ENCODE assay signal across 20 cellular contexts in genomic region chr1:216599851-216600250, GRCh38.
A peak's percentile ranks its signal among the peaks of the same experiment; 100 is the strongest.
DNase-seq lines count a peak whose midpoint lies in the region; ATAC-seq and TF ChIP-seq lines count a peak whose summit lies in the region.
"Had no signal": no experiment of that assay in that cellular context is flagged by ENCODE, and none has a peak within 500 bp of the region (broad histone marks: within the 10 kb centered on the region; RNA-seq: fewer than 3 reads in every experiment).

No MANE protein-coding gene starts in this region.

- no peak overlapping the region for H3K14ac ChIP-seq in neuronal stem cell (ENCODE audit: low read length)

- WGBS in neuronal stem cell (ENCODE audit: extremely low coverage in 2 of 2, insufficient read length in 2 of 2, insufficient replicate concordance in 1 of 2), 2 donors, result no CpG with 5 or more reads among the region's 6 CpGs

- H3K4ac ChIP-seq in neuronal stem cell (ENCODE audit: low read length), result no peak overlapping the region

- H3K4me2 ChIP-seq in neuronal stem cell (ENCODE audit: insufficient read depth, low read length, poor library complexity, severe bottlenecking), result no peak overlapping the region

- H3K9me3 ChIP-seq in right atrium auricular region, result no peaks in the 10 kb centered on the region
- no peaks in the 10 kb centered on the region for H3K9me3 ChIP-seq in neuronal stem cell (replicated peaks in 1 of 2; ENCODE audit: control insufficient read depth in 2 of 2, insufficient read depth in 1 of 2, low read depth in 1 of 2, low read length in 2 of 2)
- H3K9me3 ChIP-seq: testis had no signal

- peak overlapping the region; percentile 96 for H2AFZ ChIP-seq in neuronal stem cell (ENCODE audit: low read length)

- H3K9ac ChIP-seq in neuronal stem cell (ENCODE audit: low read depth, low read length, poor library complexity), result no peak overlapping the region

- no peak overlapping the region for H2BK5ac ChIP-seq in neuronal stem cell (ENCODE audit: low read length)

- H3K36me3 ChIP-seq in right atrium auricular region (no peaks in the 10 kb centered on the region), neuronal stem cell (replicated peaks in 1 of 2; ENCODE audit: control insufficient read depth in 2 of 2, insufficient read depth in 2 of 2, low read length in 2 of 2) (no peaks in the 10 kb centered on the region)

- TF ChIP-seq CTCF in right atrium auricular region (IDR thresholded peaks at IDR 0.05), result no peak
- TF ChIP-seq CTCF in dorsolateral prefrontal cortex (IDR thresholded peaks at IDR 0.05 in 54 of 56, conservative IDR thresholded peaks at IDR 0.05 in 2 of 56; ENCODE audit: low read depth in 1 of 56, partially characterized antibody in 56 of 56), result no peak

- no peak for ATAC-seq in left ventricle myocardium superior
- no peak for ATAC-seq in GM21526 (IDR thresholded peaks at IDR 0.05; ENCODE audit: low FRiP score, unreplicated experiment)
- no peak for ATAC-seq in HG02973 (IDR thresholded peaks at IDR 0.05; ENCODE audit: unreplicated experiment)
- no peak for ATAC-seq in HG03135 (IDR thresholded peaks at IDR 0.05; ENCODE audit: unreplicated experiment)
- ATAC-seq: activated naive CD4-positive, alpha-beta T cell treated with anti-CD3 and anti-CD28 coated beads, Interleukin-2, amount 50 U/mL, for 72 hours had no signal

- H3K27ac ChIP-seq in right atrium auricular region (peak overlapping the region; percentile 92 to 94), dorsolateral prefrontal cortex (peak overlapping the region in 51 of 59 donors; percentile 10 to 99 (median 97)), neuronal stem cell (replicated peaks; ENCODE audit: low read length) (peak overlapping the region; percentile 90)
- H3K27ac ChIP-seq: foreskin keratinocyte had no signal

- no peak overlapping the region for H3K23ac ChIP-seq in neuronal stem cell (ENCODE audit: low read depth, low read length, poor library complexity)

- H3K27me3 ChIP-seq in right atrium auricular region, result no peaks in the 10 kb centered on the region
- H3K27me3 ChIP-seq in dorsolateral prefrontal cortex, result no peaks in the 10 kb centered on the region
- no peaks in the 10 kb centered on the region for H3K27me3 ChIP-seq in neuronal stem cell (ENCODE audit: control insufficient read depth in 3 of 3, insufficient read depth in 3 of 3, low read depth in 1 of 3, low read length in 3 of 3)
- H3K27me3 ChIP-seq: foreskin keratinocyte, testis had no signal

- H3K79me1 ChIP-seq in neuronal stem cell (ENCODE audit: low read depth, low read length), result no peaks in the 10 kb centered on the region

- H3K4me1 ChIP-seq in right atrium auricular region, result peaks cover 0 to 14% of the 10 kb centered on the region in 2 donors
- peaks cover 11 to 14% of the 10 kb centered on the region in 2 donors for H3K4me1 ChIP-seq in neuronal stem cell (ENCODE audit: control insufficient read depth in 2 of 2, insufficient read depth in 1 of 2, low read depth in 1 of 2, low read length in 2 of 2)
- H3K4me1 ChIP-seq: foreskin keratinocyte, testis had no signal

- DNase-seq in right atrium auricular region (ENCODE audit: low spot score), result no peak
- no peak for DNase-seq in left ventricle myocardium superior
- DNase-seq in dorsolateral prefrontal cortex, result no peak
- DNase-seq in neuronal stem cell (ENCODE audit: low spot score), result peak; percentile 42
- DNase-seq in AG08396 (ENCODE audit: low spot score), result no peak
- DNase-seq: activated CD4-positive, CD25-positive, alpha-beta regulatory T cell treated with anti-CD3 and anti-CD28 coated beads, Interleukin-2, amount 50 U/mL, for 72 hours; caudate nucleus; effector memory CD4-positive, alpha-beta T cell; foreskin keratinocyte; NCI-H146; NCI-H526 treated with DMSO at 0.1 percent for 48 hours; posterior cingulate gyrus; RPMI8226; stimulated activated CD4-positive, alpha-beta T cell treated with anti-CD3 and anti-CD28 coated beads, Interleukin-1b, Interleukin-23, amount 100 ng/mL, for 48 hours; T-helper 2 cell; testis had no signal

- no peak overlapping the region for H4K8ac ChIP-seq in neuronal stem cell (ENCODE audit: low read depth, low read length)

- H2AK5ac ChIP-seq in neuronal stem cell (ENCODE audit: low read depth, low read length), result no peak overlapping the region

- H2BK15ac ChIP-seq in neuronal stem cell (ENCODE audit: low read length), result no peak overlapping the region

- no peak overlapping the region for H4K91ac ChIP-seq in neuronal stem cell (ENCODE audit: low read depth, low read length, poor library complexity)

- H2BK120ac ChIP-seq in neuronal stem cell (ENCODE audit: low read depth, low read length), result no peak overlapping the region

- H3K18ac ChIP-seq in neuronal stem cell (ENCODE audit: low read length), result no peak overlapping the region

- no peak overlapping the region for H2BK12ac ChIP-seq in neuronal stem cell (ENCODE audit: low read length)

- H3K4me3 ChIP-seq in right atrium auricular region (no peak overlapping the region), dorsolateral prefrontal cortex (peak overlapping the region in 12 of 59 donors; percentile 57 to 82 (median 73)), neuronal stem cell (ENCODE audit: low read length in 2 of 2) (no peak overlapping the region)

- intact Hi-C loops in left ventricle myocardium superior (cut with micrococcal nuclease) (no loop called here), dorsolateral prefrontal cortex (cut with DNase I) (no loop called here)
